ENCODE assay signal across 19 cellular contexts in genomic region chr19:51272183-51272817, GRCh38. TPM values are rescaled to one million over a fixed set of nuclear protein-coding genes. Genes with fewer than 3 reads are reported as not detected.
DNase-seq lines count a peak whose midpoint lies in the region; ATAC-seq, FAIRE-seq and TF ChIP-seq lines count a peak whose summit lies in the region.
"Had no signal": no experiment of that assay in that cellular context is flagged by ENCODE, and none has a peak within 500 bp of the region (broad histone marks: within the 10 kb centered on the region; RNA-seq: fewer than 3 reads in every experiment).

No MANE protein-coding gene starts in this region.

- H3K27me3 ChIP-seq in MG63 = no peaks in the 10 kb centered on the region
- no peaks in the 10 kb centered on the region for H3K27me3 ChIP-seq in foreskin keratinocyte
- H3K27me3 ChIP-seq: breast epithelium had no signal

- CTCF ChIA-PET in activated CD8-positive, alpha-beta T cell treated with anti-CD3 and anti-CD28 coated beads, Interleukin-2, amount 10 ng/mL, durations not matched to agents 7 days and 5 days (lab: Charles Lee) = no interaction called here

- peaks cover 18% of the 10 kb centered on the region for H3K4me1 Mint-ChIP-seq in activated T-cell treated with anti-CD3 and anti-CD28 coated beads, Interleukin-2, amount 50 U/mL, for 24 hours (ENCODE audit: low read depth)
- peaks cover 15% of the 10 kb centered on the region for H3K4me1 Mint-ChIP-seq in activated CD8-positive, alpha-beta T cell treated with anti-CD3 and anti-CD28 coated beads, Interleukin-2, amount 10 ng/mL, durations not matched to agents 7 days and 5 days (ENCODE audit: low read depth)
- no peaks in the 10 kb centered on the region for H3K4me1 Mint-ChIP-seq in osteocyte (ENCODE audit: unreplicated experiment)

- peak; percentile 49 for ATAC-seq in activated CD8-positive, alpha-beta T cell treated with anti-CD3 and anti-CD28 coated beads, Interleukin-2, amount 10 ng/mL, durations not matched to agents 7 days and 5 days
- ATAC-seq in foreskin keratinocyte = no peak

- POLR2A ChIA-PET in activated CD8-positive, alpha-beta T cell treated with anti-CD3 and anti-CD28 coated beads, Interleukin-2, amount 10 ng/mL, durations not matched to agents 7 days and 5 days (lab: Charles Lee) = no interaction called here

- TF ChIP-seq CTCF in osteocyte (IDR thresholded peaks at IDR 0.05) (no peak), foreskin keratinocyte (conservative IDR thresholded peaks at IDR 0.05) (no peak)

- no peak for DNase-seq in activated T-cell treated with anti-CD3 and anti-CD28 coated beads, Interleukin-2, amount 50 U/mL, for 24 hours
- no peak for DNase-seq in activated T-cell treated with anti-CD3 and anti-CD28 coated beads, Interleukin-2, amount 50 U/mL, for 1 hour
- DNase-seq in MG63 (peak; percentile 18), osteocyte (ENCODE audit: extremely low spot score, unreplicated experiment) (peak; percentile 19), frontal cortex (ENCODE audit: low spot score in 2 of 2) (no peak), foreskin keratinocyte (no peak), caudate nucleus (lab: John Stamatoyannopoulos, UW) (no peak)
- peak; percentile 42 for DNase-seq in activated CD8-positive, alpha-beta T cell treated with anti-CD3 and anti-CD28 coated beads, Interleukin-2, amount 10 ng/mL, durations not matched to agents 7 days and 5 days
- DNase-seq: DMS79, GM23248, NCI-H226, Right ventricle myocardium superior had no signal

- no peak overlapping the region for H3K4me3 Mint-ChIP-seq in activated T-cell treated with anti-CD3 and anti-CD28 coated beads, Interleukin-2, amount 50 U/mL, for 24 hours
- no peak overlapping the region for H3K4me3 Mint-ChIP-seq in activated CD8-positive, alpha-beta T cell treated with anti-CD3 and anti-CD28 coated beads, Interleukin-2, amount 10 ng/mL, durations not matched to agents 7 days and 5 days
- no peak overlapping the region for H3K4me3 Mint-ChIP-seq in osteocyte (ENCODE audit: unreplicated experiment)

- no peak for FAIRE-seq in frontal cortex (lab: Jason Lieb, UNC)
- FAIRE-seq: keratinocyte, TTC549 had no signal

- no peaks in the 10 kb centered on the region for H3K36me3 ChIP-seq in MG63
- H3K36me3 ChIP-seq: breast epithelium had no signal

- no peaks in the 10 kb centered on the region for H3K4me1 ChIP-seq in foreskin keratinocyte
- H3K4me1 ChIP-seq: breast epithelium had no signal

- H3K27ac Mint-ChIP-seq in activated T-cell treated with anti-CD3 and anti-CD28 coated beads, Interleukin-2, amount 50 U/mL, for 24 hours = peak overlapping the region; percentile 9
- no peak overlapping the region for H3K27ac Mint-ChIP-seq in activated CD8-positive, alpha-beta T cell treated with anti-CD3 and anti-CD28 coated beads, Interleukin-2, amount 10 ng/mL, durations not matched to agents 7 days and 5 days
- no peak overlapping the region for H3K27ac Mint-ChIP-seq in osteocyte (ENCODE audit: unreplicated experiment)
- H3K27ac Mint-ChIP-seq: progenitor cell of endocrine pancreas had no signal

- H3K36me3 Mint-ChIP-seq in activated T-cell treated with anti-CD3 and anti-CD28 coated beads, Interleukin-2, amount 50 U/mL, for 24 hours (ENCODE audit: low read depth) = no peaks in the 10 kb centered on the region
- no peaks in the 10 kb centered on the region for H3K36me3 Mint-ChIP-seq in activated CD8-positive, alpha-beta T cell treated with anti-CD3 and anti-CD28 coated beads, Interleukin-2, amount 10 ng/mL, durations not matched to agents 7 days and 5 days (ENCODE audit: low read depth)
- no peaks in the 10 kb centered on the region for H3K36me3 Mint-ChIP-seq in osteocyte (ENCODE audit: unreplicated experiment)

- H3K27ac ChIP-seq in foreskin keratinocyte = no peak overlapping the region
- H3K27ac ChIP-seq in caudate nucleus (ENCODE audit: low read depth, low read length) = no peak overlapping the region
- H3K27ac ChIP-seq: breast epithelium, GM23248, HL-60 had no signal

- H3K9me3 ChIP-seq in MG63 = no peaks in the 10 kb centered on the region
- H3K9me3 ChIP-seq: breast epithelium had no signal

- H3K9me3 Mint-ChIP-seq in activated T-cell treated with anti-CD3 and anti-CD28 coated beads, Interleukin-2, amount 50 U/mL, for 24 hours = no peaks in the 10 kb centered on the region
- H3K9me3 Mint-ChIP-seq in activated CD8-positive, alpha-beta T cell treated with anti-CD3 and anti-CD28 coated beads, Interleukin-2, amount 10 ng/mL, durations not matched to agents 7 days and 5 days (ENCODE audit: insufficient read depth) = no peaks in the 10 kb centered on the region
- peaks cover 11% of the 10 kb centered on the region for H3K9me3 Mint-ChIP-seq in osteocyte (ENCODE audit: unreplicated experiment)

- no peak overlapping the region for H3K4me3 ChIP-seq in MG63
- H3K4me3 ChIP-seq: breast epithelium, GM23248 had no signal

- H3K27me3 Mint-ChIP-seq in activated T-cell treated with anti-CD3 and anti-CD28 coated beads, Interleukin-2, amount 50 U/mL, for 24 hours = peaks cover 14% of the 10 kb centered on the region
- H3K27me3 Mint-ChIP-seq in activated CD8-positive, alpha-beta T cell treated with anti-CD3 and anti-CD28 coated beads, Interleukin-2, amount 10 ng/mL, durations not matched to agents 7 days and 5 days (ENCODE audit: low read depth) = peaks cover 28% of the 10 kb centered on the region
- H3K27me3 Mint-ChIP-seq in osteocyte (ENCODE audit: unreplicated experiment) = no peaks in the 10 kb centered on the region

RNA-seq across cellular contexts. Expression of gene SIGLECL1, which starts 21.4 kb away (rescaled TPM):
- total RNA-seq in MG63 (2014; rRNA removed; shearing (Covaris generic); ENCODE audit: low replicate concordance) = not detected in 2 replicates
- not detected for total RNA-seq in activated CD8-positive, alpha-beta T cell treated with anti-CD3 and anti-CD28 coated beads, Interleukin-2, amount 10 ng/mL, durations not matched to agents 7 days and 5 days
- total RNA-seq in osteocyte (not detected in 2 replicates), frontal cortex (not detected), foreskin keratinocyte (not detected in 2 replicates)
- polyA plus RNA-seq in foreskin keratinocyte = not detected in 2 replicates
- total RNA-seq: breast epithelium, GM23248, MCF 10A, mucosa of gallbladder, progenitor cell of endocrine pancreas, Right ventricle myocardium superior had no signal
- polyA plus RNA-seq: GM23248, keratinocyte had no signal

RNA-seq across cellular contexts. Expression of gene IGLON5, which starts 39.1 kb away (rescaled TPM):
- total RNA-seq in MG63 (2014; rRNA removed; shearing (Covaris generic); ENCODE audit: low replicate concordance) = not detected in 2 replicates
- not detected for total RNA-seq in activated CD8-positive, alpha-beta T cell treated with anti-CD3 and anti-CD28 coated beads, Interleukin-2, amount 10 ng/mL, durations not matched to agents 7 days and 5 days
- total RNA-seq in osteocyte (not detected in 2 replicates), frontal cortex (4.1 TPM), foreskin keratinocyte (not detected in 2 replicates)
- not detected in 2 replicates for polyA plus RNA-seq in foreskin keratinocyte
- total RNA-seq: GM23248, MCF 10A, Right ventricle myocardium superior had no signal
- polyA plus RNA-seq: GM23248, keratinocyte had no signal

RNA-seq across cellular contexts. Expression of gene CD33, which starts 47.4 kb away (rescaled TPM):
- total RNA-seq in MG63 (2014; rRNA removed; shearing (Covaris generic); ENCODE audit: low replicate concordance) = 0.22 and 3.8 TPM in 2 replicates
- 1 to 10 TPM; 2.3 to 4.0 TPM for total RNA-seq in activated CD8-positive, alpha-beta T cell treated with anti-CD3 and anti-CD28 coated beads, Interleukin-2, amount 10 ng/mL, durations not matched to agents 7 days and 5 days
- total RNA-seq in osteocyte (not detected in 2 replicates), frontal cortex (0.41 TPM), foreskin keratinocyte (not detected in 2 replicates)
- polyA plus RNA-seq in foreskin keratinocyte = not detected in 2 replicates
- total RNA-seq: GM23248, progenitor cell of endocrine pancreas had no signal

Comparison
In these comparisons a context has a peak if more than half of its experiments do, and no peak if none do; other contexts are left out.
1. DNase-seq: peak in MG63 (single experiment), activated CD8-positive, alpha-beta T cell treated with anti-CD3 and anti-CD28 coated beads, Interleukin-2, amount 10 ng/mL, durations not matched to agents 7 days and 5 days (single experiment) and osteocyte (single experiment); none in activated T-cell treated with anti-CD3 and anti-CD28 coated beads, Interleukin-2, amount 50 U/mL, for 24 hours (single experiment), activated T-cell treated with anti-CD3 and anti-CD28 coated beads, Interleukin-2, amount 50 U/mL, for 1 hour (single experiment), frontal cortex (0 of 2), foreskin keratinocyte (0 of 2) and caudate nucleus (0 of 61).